ENCODE assay signal across 1 cellular context in genomic region chr3:128095222-128095703, GRCh38.
A peak's percentile ranks its signal among the peaks of the same experiment; 100 is the strongest.
TF ChIP-seq lines count a peak whose summit lies in the region.

No MANE protein-coding gene starts in this region.

TF ChIP-seq in HepG2, 621 proteins besides CTCF, POLR2A, EP300 and RAD21 (continued from another document and continues in another):
- TF ChIP-seq THAP11 (CRISPR knock-in tag; IDR thresholded peaks at IDR 0.05), result peak; percentile 24; the same call in 1 of the 2 replicates
- no peak for TF ChIP-seq HNF4G (IDR thresholded peaks at IDR 0.05; ENCODE audit: borderline replicate concordance, low read depth, low read length)
- TF ChIP-seq HNF4G (CRISPR knock-in tag; IDR thresholded peaks at IDR 0.05; ENCODE audit: borderline replicate concordance, low read depth), result no peak
- TF ChIP-seq MEF2D (CRISPR knock-in tag; IDR thresholded peaks at IDR 0.05), result 0 out of 2 replicates have a peak, but pooled peaks have one; percentile 27
- no peak for TF ChIP-seq ELF1 (CRISPR knock-in tag; IDR thresholded peaks at IDR 0.05)
- no peak for TF ChIP-seq ZNF263 (CRISPR knock-in tag; IDR thresholded peaks at IDR 0.05)
- TF ChIP-seq, protein P1, sequence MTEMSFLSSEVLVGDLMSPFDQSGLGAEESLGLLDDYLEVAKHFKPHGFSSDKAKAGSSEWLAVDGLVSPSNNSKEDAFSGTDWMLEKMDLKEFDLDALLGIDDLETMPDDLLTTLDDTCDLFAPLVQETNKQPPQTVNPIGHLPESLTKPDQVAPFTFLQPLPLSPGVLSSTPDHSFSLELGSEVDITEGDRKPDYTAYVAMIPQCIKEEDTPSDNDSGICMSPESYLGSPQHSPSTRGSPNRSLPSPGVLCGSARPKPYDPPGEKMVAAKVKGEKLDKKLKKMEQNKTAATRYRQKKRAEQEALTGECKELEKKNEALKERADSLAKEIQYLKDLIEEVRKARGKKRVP (CRISPR knock-in tag; IDR thresholded peaks at IDR 0.05), result no peak
- TF ChIP-seq AGO2 (optimal IDR thresholded peaks at IDR 0.05; ENCODE audit: low read depth, low read length), result no peak
- TF ChIP-seq ZNF615 (CRISPR knock-in tag; IDR thresholded peaks at IDR 0.05; ENCODE audit: borderline replicate concordance), result no peak
- TF ChIP-seq FIP1L1 (IDR thresholded peaks at IDR 0.05; ENCODE audit: borderline replicate concordance, insufficient read depth, low read depth, low read length), result no peak
- TF ChIP-seq, protein P2, sequence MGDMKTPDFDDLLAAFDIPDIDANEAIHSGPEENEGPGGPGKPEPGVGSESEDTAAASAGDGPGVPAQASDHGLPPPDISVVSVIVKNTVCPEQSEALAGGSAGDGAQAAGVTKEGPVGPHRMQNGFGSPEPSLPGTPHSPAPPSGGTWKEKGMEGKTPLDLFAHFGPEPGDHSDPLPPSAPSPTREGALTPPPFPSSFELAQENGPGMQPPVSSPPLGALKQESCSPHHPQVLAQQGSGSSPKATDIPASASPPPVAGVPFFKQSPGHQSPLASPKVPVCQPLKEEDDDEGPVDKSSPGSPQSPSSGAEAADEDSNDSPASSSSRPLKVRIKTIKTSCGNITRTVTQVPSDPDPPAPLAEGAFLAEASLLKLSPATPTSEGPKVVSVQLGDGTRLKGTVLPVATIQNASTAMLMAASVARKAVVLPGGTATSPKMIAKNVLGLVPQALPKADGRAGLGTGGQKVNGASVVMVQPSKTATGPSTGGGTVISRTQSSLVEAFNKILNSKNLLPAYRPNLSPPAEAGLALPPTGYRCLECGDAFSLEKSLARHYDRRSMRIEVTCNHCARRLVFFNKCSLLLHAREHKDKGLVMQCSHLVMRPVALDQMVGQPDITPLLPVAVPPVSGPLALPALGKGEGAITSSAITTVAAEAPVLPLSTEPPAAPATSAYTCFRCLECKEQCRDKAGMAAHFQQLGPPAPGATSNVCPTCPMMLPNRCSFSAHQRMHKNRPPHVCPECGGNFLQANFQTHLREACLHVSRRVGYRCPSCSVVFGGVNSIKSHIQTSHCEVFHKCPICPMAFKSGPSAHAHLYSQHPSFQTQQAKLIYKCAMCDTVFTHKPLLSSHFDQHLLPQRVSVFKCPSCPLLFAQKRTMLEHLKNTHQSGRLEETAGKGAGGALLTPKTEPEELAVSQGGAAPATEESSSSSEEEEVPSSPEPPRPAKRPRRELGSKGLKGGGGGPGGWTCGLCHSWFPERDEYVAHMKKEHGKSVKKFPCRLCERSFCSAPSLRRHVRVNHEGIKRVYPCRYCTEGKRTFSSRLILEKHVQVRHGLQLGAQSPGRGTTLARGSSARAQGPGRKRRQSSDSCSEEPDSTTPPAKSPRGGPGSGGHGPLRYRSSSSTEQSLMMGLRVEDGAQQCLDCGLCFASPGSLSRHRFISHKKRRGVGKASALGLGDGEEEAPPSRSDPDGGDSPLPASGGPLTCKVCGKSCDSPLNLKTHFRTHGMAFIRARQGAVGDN (CRISPR knock-in tag; IDR thresholded peaks at IDR 0.05), result peak; percentile 73
- 0 out of 4 replicates have a peak, but pooled peaks of 1 of the 2 experiments have one; percentile 11 for TF ChIP-seq MAFK (conservative IDR thresholded peaks at IDR 0.05 in 1 of 2, IDR thresholded peaks at IDR 0.05 in 1 of 2; ENCODE audit: low read length in 2 of 2)
- no peak for TF ChIP-seq ZSCAN9 (CRISPR knock-in tag; IDR thresholded peaks at IDR 0.05; ENCODE audit: borderline replicate concordance)
- TF ChIP-seq PHF20 (CRISPR knock-in tag; IDR thresholded peaks at IDR 0.05), result no peak
- TF ChIP-seq FOXA3 (CRISPR knock-in tag; IDR thresholded peaks at IDR 0.05), result no peak
- TF ChIP-seq ZNF792 (CRISPR knock-in tag; IDR thresholded peaks at IDR 0.05), result no peak
- TF ChIP-seq MIXL1 (CRISPR knock-in tag; IDR thresholded peaks at IDR 0.05), result 0 out of 2 replicates have a peak, but pooled peaks have one; percentile 19
- no peak; the same call in 1 of the 2 replicates for TF ChIP-seq IRF9 (CRISPR knock-in tag; IDR thresholded peaks at IDR 0.05; ENCODE audit: borderline replicate concordance)
- TF ChIP-seq ARID4A (CRISPR knock-in tag; IDR thresholded peaks at IDR 0.05; ENCODE audit: borderline replicate concordance), result no peak; the same call in 1 of the 2 replicates
- TF ChIP-seq CENPT (CRISPR knock-in tag; IDR thresholded peaks at IDR 0.05; ENCODE audit: low read depth), result no peak
- TF ChIP-seq ZNF30 (CRISPR knock-in tag; IDR thresholded peaks at IDR 0.05), result no peak
- no peak for TF ChIP-seq MTF1 (CRISPR knock-in tag; IDR thresholded peaks at IDR 0.05)
- no peak for TF ChIP-seq KLF15 (CRISPR knock-in tag; IDR thresholded peaks at IDR 0.05; ENCODE audit: borderline replicate concordance)
- TF ChIP-seq ZNF468 (CRISPR knock-in tag; IDR thresholded peaks at IDR 0.05), result no peak
- no peak for TF ChIP-seq CHCHD3 (CRISPR knock-in tag; IDR thresholded peaks at IDR 0.05)
- no peak for TF ChIP-seq PBX2 (CRISPR knock-in tag; IDR thresholded peaks at IDR 0.05)
- TF ChIP-seq HOXA7 (CRISPR knock-in tag; IDR thresholded peaks at IDR 0.05), result no peak
- TF ChIP-seq ZNF484 (CRISPR knock-in tag; IDR thresholded peaks at IDR 0.05; ENCODE audit: borderline replicate concordance, low read depth), result no peak
- no peak for TF ChIP-seq MED13 (CRISPR knock-in tag; IDR thresholded peaks at IDR 0.05)
- no peak for TF ChIP-seq ZKSCAN1 (IDR thresholded peaks at IDR 0.05; ENCODE audit: low read length)
- TF ChIP-seq ZBTB21 (CRISPR knock-in tag; IDR thresholded peaks at IDR 0.05), result no peak
- peak; percentile 59; the same call in 1 of the 2 replicates for TF ChIP-seq HIC2 (CRISPR knock-in tag; IDR thresholded peaks at IDR 0.05; ENCODE audit: low read depth)
- TF ChIP-seq GABPB1 (CRISPR knock-in tag; IDR thresholded peaks at IDR 0.05), result no peak
- TF ChIP-seq ZBTB7A (CRISPR knock-in tag; IDR thresholded peaks at IDR 0.05), result no peak
- peak; percentile 39 for TF ChIP-seq SKI (IDR thresholded peaks at IDR 0.05; ENCODE audit: partially characterized antibody)
- TF ChIP-seq ZMAT3 (CRISPR knock-in tag; conservative IDR thresholded peaks at IDR 0.05), result no peak
- TF ChIP-seq, protein P3, sequence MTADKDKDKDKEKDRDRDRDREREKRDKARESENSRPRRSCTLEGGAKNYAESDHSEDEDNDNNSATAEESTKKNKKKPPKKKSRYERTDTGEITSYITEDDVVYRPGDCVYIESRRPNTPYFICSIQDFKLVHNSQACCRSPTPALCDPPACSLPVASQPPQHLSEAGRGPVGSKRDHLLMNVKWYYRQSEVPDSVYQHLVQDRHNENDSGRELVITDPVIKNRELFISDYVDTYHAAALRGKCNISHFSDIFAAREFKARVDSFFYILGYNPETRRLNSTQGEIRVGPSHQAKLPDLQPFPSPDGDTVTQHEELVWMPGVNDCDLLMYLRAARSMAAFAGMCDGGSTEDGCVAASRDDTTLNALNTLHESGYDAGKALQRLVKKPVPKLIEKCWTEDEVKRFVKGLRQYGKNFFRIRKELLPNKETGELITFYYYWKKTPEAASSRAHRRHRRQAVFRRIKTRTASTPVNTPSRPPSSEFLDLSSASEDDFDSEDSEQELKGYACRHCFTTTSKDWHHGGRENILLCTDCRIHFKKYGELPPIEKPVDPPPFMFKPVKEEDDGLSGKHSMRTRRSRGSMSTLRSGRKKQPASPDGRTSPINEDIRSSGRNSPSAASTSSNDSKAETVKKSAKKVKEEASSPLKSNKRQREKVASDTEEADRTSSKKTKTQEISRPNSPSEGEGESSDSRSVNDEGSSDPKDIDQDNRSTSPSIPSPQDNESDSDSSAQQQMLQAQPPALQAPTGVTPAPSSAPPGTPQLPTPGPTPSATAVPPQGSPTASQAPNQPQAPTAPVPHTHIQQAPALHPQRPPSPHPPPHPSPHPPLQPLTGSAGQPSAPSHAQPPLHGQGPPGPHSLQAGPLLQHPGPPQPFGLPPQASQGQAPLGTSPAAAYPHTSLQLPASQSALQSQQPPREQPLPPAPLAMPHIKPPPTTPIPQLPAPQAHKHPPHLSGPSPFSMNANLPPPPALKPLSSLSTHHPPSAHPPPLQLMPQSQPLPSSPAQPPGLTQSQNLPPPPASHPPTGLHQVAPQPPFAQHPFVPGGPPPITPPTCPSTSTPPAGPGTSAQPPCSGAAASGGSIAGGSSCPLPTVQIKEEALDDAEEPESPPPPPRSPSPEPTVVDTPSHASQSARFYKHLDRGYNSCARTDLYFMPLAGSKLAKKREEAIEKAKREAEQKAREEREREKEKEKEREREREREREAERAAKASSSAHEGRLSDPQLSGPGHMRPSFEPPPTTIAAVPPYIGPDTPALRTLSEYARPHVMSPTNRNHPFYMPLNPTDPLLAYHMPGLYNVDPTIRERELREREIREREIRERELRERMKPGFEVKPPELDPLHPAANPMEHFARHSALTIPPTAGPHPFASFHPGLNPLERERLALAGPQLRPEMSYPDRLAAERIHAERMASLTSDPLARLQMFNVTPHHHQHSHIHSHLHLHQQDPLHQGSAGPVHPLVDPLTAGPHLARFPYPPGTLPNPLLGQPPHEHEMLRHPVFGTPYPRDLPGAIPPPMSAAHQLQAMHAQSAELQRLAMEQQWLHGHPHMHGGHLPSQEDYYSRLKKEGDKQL (CRISPR knock-in tag; IDR thresholded peaks at IDR 0.05; ENCODE audit: low read depth), result no peak
- TF ChIP-seq, protein P4, sequence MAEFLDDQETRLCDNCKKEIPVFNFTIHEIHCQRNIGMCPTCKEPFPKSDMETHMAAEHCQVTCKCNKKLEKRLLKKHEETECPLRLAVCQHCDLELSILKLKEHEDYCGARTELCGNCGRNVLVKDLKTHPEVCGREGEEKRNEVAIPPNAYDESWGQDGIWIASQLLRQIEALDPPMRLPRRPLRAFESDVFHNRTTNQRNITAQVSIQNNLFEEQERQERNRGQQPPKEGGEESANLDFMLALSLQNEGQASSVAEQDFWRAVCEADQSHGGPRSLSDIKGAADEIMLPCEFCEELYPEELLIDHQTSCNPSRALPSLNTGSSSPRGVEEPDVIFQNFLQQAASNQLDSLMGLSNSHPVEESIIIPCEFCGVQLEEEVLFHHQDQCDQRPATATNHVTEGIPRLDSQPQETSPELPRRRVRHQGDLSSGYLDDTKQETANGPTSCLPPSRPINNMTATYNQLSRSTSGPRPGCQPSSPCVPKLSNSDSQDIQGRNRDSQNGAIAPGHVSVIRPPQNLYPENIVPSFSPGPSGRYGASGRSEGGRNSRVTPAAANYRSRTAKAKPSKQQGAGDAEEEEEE (CRISPR knock-in tag; IDR thresholded peaks at IDR 0.05; ENCODE audit: borderline replicate concordance), result no peak
- TF ChIP-seq BHLHE40 (IDR thresholded peaks at IDR 0.05; ENCODE audit: low read length), result no peak
- no peak for TF ChIP-seq NR2F2 (IDR thresholded peaks at IDR 0.05; ENCODE audit: borderline replicate concordance, low read depth)
- no peak for TF ChIP-seq PTBP1 (IDR thresholded peaks at IDR 0.05; ENCODE audit: low read depth, low read length, poor library complexity, severe bottlenecking)
- TF ChIP-seq ADNP (CRISPR knock-in tag; IDR thresholded peaks at IDR 0.05), result no peak
